Comparison of ENCODE assay signal across 8 cellular contexts in the genomic region with DNA sequence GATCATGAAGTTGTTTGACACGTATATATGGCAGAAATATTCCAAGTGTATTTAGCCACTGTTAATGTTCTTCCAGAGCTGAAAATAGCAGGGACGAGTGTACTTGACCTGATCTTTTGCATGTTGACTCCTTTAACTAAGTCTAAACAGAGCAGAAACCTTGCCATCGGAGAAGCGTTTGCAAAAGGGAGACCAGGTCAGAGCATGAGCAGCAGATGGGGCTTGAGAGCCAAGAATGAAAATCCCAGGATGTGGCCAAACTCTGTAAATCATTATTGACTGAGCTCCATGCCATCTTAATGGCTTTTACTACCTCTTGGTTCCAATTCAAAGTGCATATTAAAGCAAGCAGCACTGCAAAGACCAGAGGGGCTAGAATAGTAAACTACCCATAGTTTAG. TPM values are rescaled to one million over a fixed set of nuclear protein-coding genes. Genes with fewer than 3 reads are reported as not detected.
DNase-seq lines count a peak whose midpoint lies in the region; ATAC-seq and TF ChIP-seq lines count a peak whose summit lies in the region.

No MANE protein-coding gene starts in this region.

- no peak overlapping the region for H2AFZ ChIP-seq in hepatocyte

- H3K36me3 Mint-ChIP-seq in MCF 10A (ENCODE audit: insufficient read depth, unreplicated experiment) (no peaks in the 10 kb centered on the region), type B pancreatic cell (no peaks in the 10 kb centered on the region)

- H3K9me3 Mint-ChIP-seq in MCF 10A (ENCODE audit: unreplicated experiment) (no peaks in the 10 kb centered on the region), type B pancreatic cell (peaks cover 6% of the 10 kb centered on the region)

- H3K27ac ChIP-seq in breast epithelium (no peak overlapping the region), SJSA1 (peak overlapping the region; percentile 66), hepatocyte (peak overlapping the region; percentile 19), aorta (ENCODE audit: low read depth in 1 of 2, low read length in 2 of 2) (no peak overlapping the region)

- H3K9me3 ChIP-seq in breast epithelium (no peaks in the 10 kb centered on the region), SJSA1 (replicated peaks) (no peaks in the 10 kb centered on the region), hepatocyte (ENCODE audit: low read depth) (no peaks in the 10 kb centered on the region), aorta (ENCODE audit: control insufficient read depth, low read length) (no peaks in the 10 kb centered on the region)

- peaks cover 8% of the 10 kb centered on the region for H3K4me1 Mint-ChIP-seq in MCF 10A (ENCODE audit: insufficient read depth, unreplicated experiment)
- H3K4me1 Mint-ChIP-seq in type B pancreatic cell (ENCODE audit: unreplicated experiment): peaks cover 23% of the 10 kb centered on the region

- TF ChIP-seq CTCF in MCF 10A (IDR thresholded peaks at IDR 0.05; ENCODE audit: unreplicated experiment): no peak
- peak in 1 of 3 donors; percentile 14 for TF ChIP-seq CTCF in breast epithelium (IDR thresholded peaks at IDR 0.05)
- peak; percentile 63 for TF ChIP-seq CTCF in hepatocyte (IDR thresholded peaks at IDR 0.05; ENCODE audit: poor library complexity)
- peak; percentile 48 for TF ChIP-seq CTCF in type B pancreatic cell (conservative IDR thresholded peaks at IDR 0.05)

- H4K20me1 ChIP-seq in hepatocyte (ENCODE audit: insufficient read depth, poor library complexity, severe bottlenecking): no peaks in the 10 kb centered on the region

- H3K9me2 ChIP-seq in hepatocyte (replicated peaks; ENCODE audit: insufficient read depth): no peaks in the 10 kb centered on the region

- H3K27me3 Mint-ChIP-seq in MCF 10A (ENCODE audit: insufficient read depth, unreplicated experiment) (no peaks in the 10 kb centered on the region), type B pancreatic cell (peaks cover 4% of the 10 kb centered on the region)

- no peak for ATAC-seq in aorta (ENCODE audit: low FRiP score)
- no peak for ATAC-seq in HG02970 (IDR thresholded peaks at IDR 0.05; ENCODE audit: low FRiP score, unreplicated experiment)

- no TSS peak for BruUV-seq in MCF 10A (replicated peaks; lab: Mats Ljungman, UMichigan)

- peak overlapping the region; percentile 25 for H3K4me2 ChIP-seq in hepatocyte

- H3K4me1 ChIP-seq in breast epithelium: no peaks in the 10 kb centered on the region
- peaks cover 26% of the 10 kb centered on the region for H3K4me1 ChIP-seq in SJSA1 (replicated peaks)
- H3K4me1 ChIP-seq in hepatocyte (ENCODE audit: insufficient read depth): peaks cover 4% of the 10 kb centered on the region
- no peaks in the 10 kb centered on the region for H3K4me1 ChIP-seq in aorta (ENCODE audit: control insufficient read depth in 1 of 2, insufficient read depth in 2 of 2, low read length in 2 of 2)

- intact Hi-C loops in MCF 10A (cut with micrococcal nuclease) (no loop called here), breast epithelium (cut with DNase I; ENCODE audit: low total_unique reads) (no loop called here), aorta (cut with DNase I) (no loop called here)

- H3K4me3 Mint-ChIP-seq in MCF 10A (ENCODE audit: unreplicated experiment) (no peak overlapping the region), type B pancreatic cell (no peak overlapping the region)

- H3K36me3 ChIP-seq in breast epithelium: no peaks in the 10 kb centered on the region
- H3K36me3 ChIP-seq in SJSA1: no peaks in the 10 kb centered on the region
- H3K36me3 ChIP-seq in hepatocyte (replicated peaks; ENCODE audit: insufficient read depth, low read depth): no peaks in the 10 kb centered on the region
- H3K36me3 ChIP-seq in aorta (ENCODE audit: control insufficient read depth in 1 of 2, insufficient read depth in 2 of 2, low read length in 1 of 2): no peaks in the 10 kb centered on the region

- DNase-seq in MCF 10A (ENCODE audit: unreplicated experiment): peak; percentile 12
- no peak for DNase-seq in breast epithelium (ENCODE audit: low spot score in 2 of 2)
- no peak for DNase-seq in SJSA1 (ENCODE audit: low read depth in 1 of 2, low spot score in 2 of 2)
- DNase-seq in hepatocyte (ENCODE audit: low spot score): peak; percentile 67
- no peak for DNase-seq in type B pancreatic cell (ENCODE audit: extremely low spot score, unreplicated experiment)
- DNase-seq in stimulated activated CD4-positive, alpha-beta T cell treated with anti-CD3 and anti-CD28 coated beads, Interleukin-4, amount 100 ng/mL, for 1 hour: no peak
- no peak for DNase-seq in aorta

- CTCF ChIA-PET in MCF 10A (lab: Yijun Ruan, JAX): interaction anchor here (0.5 to 1.5 kb wide), 5 partner anchors 13 to 258 kb away, joined by 3 to 8 read pairs (median 4); no protein-coding TSS in a partner anchor

- no peak for TF ChIP-seq POLR2A in breast epithelium (IDR thresholded peaks at IDR 0.05)

- 9% methylated on average over 4 of the region's 4 CpGs for WGBS in hepatocyte (ENCODE audit: low lambda C conversion rate, missing lambda C conversion rate)
- 15 to 19% methylated on average over 4 of the region's 4 CpGs for WGBS in aorta, 2 donors

- no peak overlapping the region for H3K27ac Mint-ChIP-seq in MCF 10A (ENCODE audit: low read depth, unreplicated experiment)
- H3K27ac Mint-ChIP-seq in type B pancreatic cell: no peak overlapping the region

- H3K4me3 ChIP-seq in breast epithelium (no peak overlapping the region), SJSA1 (no peak overlapping the region), hepatocyte (no peak overlapping the region), aorta (ENCODE audit: low read length in 2 of 2) (no peak overlapping the region)

- POLR2A ChIA-PET in MCF 10A (lab: Yijun Ruan, JAX): interaction anchor here (1.0 kb wide), 1 partner anchor 12 kb away, joined by 3 read pairs; no protein-coding TSS in a partner anchor

- no peaks in the 10 kb centered on the region for H3K79me2 ChIP-seq in hepatocyte

- H3K27me3 ChIP-seq in breast epithelium (no peaks in the 10 kb centered on the region), SJSA1 (replicated peaks) (no peaks in the 10 kb centered on the region), hepatocyte (no peaks in the 10 kb centered on the region), aorta (ENCODE audit: control insufficient read depth in 1 of 2, insufficient read depth in 2 of 2, low read length in 1 of 2) (no peaks in the 10 kb centered on the region)

RNA-seq across cellular contexts. Expression of a gene that starts 55.5 kb away (rescaled TPM):
- total RNA-seq in MCF 10A (2022): not detected in 2 replicates
- not detected for total RNA-seq in breast epithelium
- total RNA-seq in SJSA1 (2014; rRNA removed; shearing (Covaris generic)): 1.4 TPM in 1 of 2 replicates, not detected in the other
- 0.80 and 0.90 TPM in 2 replicates for total RNA-seq in hepatocyte
- polyA plus RNA-seq in hepatocyte: 1.2 and 2.2 TPM in 2 replicates
- 0.07 TPM in 1 of 2 replicates, not detected in the other for total RNA-seq in type B pancreatic cell (ENCODE audit: low replicate concordance)
- total RNA-seq in aorta: not detected
- polyA plus RNA-seq in aorta: not detected

Comparison
In these comparisons a context has a peak if more than half of its experiments do, and no peak if none do; other contexts are left out.
1. DNase-seq: peak in MCF 10A (single experiment) and hepatocyte (single experiment); none in breast epithelium (0 of 2), SJSA1 (0 of 2), type B pancreatic cell (single experiment), stimulated activated CD4-positive, alpha-beta T cell treated with anti-CD3 and anti-CD28 coated beads, Interleukin-4, amount 100 ng/mL, for 1 hour (single experiment) and aorta (0 of 2).
2. H3K27ac ChIP-seq: peak in SJSA1 (single experiment) and hepatocyte (single experiment); none in breast epithelium (0 of 2) and aorta (0 of 2).